In genomic region chr3:50320853-50321145, GRCh38 we compare ENCODE assay signal across 1 cellular context.
TF ChIP-seq lines count a peak whose summit lies in the region.

No MANE protein-coding gene starts in this region.

TF ChIP-seq in SK-N-SH treated with all-trans-retinoic acid at 6 μM for 48 hours, 23 proteins besides CTCF, POLR2A, EP300 and RAD21 (continued from another document):
- TF ChIP-seq, protein P1, sequence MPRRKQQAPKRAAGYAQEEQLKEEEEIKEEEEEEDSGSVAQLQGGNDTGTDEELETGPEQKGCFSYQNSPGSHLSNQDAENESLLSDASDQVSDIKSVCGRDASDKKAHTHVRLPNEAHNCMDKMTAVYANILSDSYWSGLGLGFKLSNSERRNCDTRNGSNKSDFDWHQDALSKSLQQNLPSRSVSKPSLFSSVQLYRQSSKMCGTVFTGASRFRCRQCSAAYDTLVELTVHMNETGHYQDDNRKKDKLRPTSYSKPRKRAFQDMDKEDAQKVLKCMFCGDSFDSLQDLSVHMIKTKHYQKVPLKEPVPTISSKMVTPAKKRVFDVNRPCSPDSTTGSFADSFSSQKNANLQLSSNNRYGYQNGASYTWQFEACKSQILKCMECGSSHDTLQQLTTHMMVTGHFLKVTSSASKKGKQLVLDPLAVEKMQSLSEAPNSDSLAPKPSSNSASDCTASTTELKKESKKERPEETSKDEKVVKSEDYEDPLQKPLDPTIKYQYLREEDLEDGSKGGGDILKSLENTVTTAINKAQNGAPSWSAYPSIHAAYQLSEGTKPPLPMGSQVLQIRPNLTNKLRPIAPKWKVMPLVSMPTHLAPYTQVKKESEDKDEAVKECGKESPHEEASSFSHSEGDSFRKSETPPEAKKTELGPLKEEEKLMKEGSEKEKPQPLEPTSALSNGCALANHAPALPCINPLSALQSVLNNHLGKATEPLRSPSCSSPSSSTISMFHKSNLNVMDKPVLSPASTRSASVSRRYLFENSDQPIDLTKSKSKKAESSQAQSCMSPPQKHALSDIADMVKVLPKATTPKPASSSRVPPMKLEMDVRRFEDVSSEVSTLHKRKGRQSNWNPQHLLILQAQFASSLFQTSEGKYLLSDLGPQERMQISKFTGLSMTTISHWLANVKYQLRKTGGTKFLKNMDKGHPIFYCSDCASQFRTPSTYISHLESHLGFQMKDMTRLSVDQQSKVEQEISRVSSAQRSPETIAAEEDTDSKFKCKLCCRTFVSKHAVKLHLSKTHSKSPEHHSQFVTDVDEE (CRISPR knock-in tag; IDR thresholded peaks at IDR 0.05): no peak
- TF ChIP-seq PPARA (CRISPR knock-in tag; IDR thresholded peaks at IDR 0.05; ENCODE audit: borderline replicate concordance): no peak
